ENCODE assay signal across 1 cellular context in genomic region chr4:55348436-55348835, GRCh38.
A peak's percentile ranks its signal among the peaks of the same experiment; 100 is the strongest.
TF ChIP-seq lines count a peak whose summit lies in the region.

No MANE protein-coding gene starts in this region.

TF ChIP-seq in HCT116, 20 proteins besides CTCF, POLR2A, EP300 and RAD21:
- TF ChIP-seq ZNF274 (IDR thresholded peaks at IDR 0.05; ENCODE audit: low read depth, low read length), result no peak
- TF ChIP-seq FOSL1 (IDR thresholded peaks at IDR 0.05; ENCODE audit: low read depth), result 0 out of 2 replicates have a peak, but pooled peaks have one; percentile 10
- no peak for TF ChIP-seq CEBPB (IDR thresholded peaks at IDR 0.05; ENCODE audit: low read depth)
- no peak for TF ChIP-seq TCF7L2 (IDR thresholded peaks at IDR 0.05; ENCODE audit: borderline replicate concordance, extremely low read depth, insufficient read depth, insufficient read length)
- no peak for TF ChIP-seq SIN3A (IDR thresholded peaks at IDR 0.05; ENCODE audit: low read depth)
